Comparison of ENCODE assay signal across 8 cellular contexts in genomic region chr9:120714088-120714845, GRCh38. TPM values are rescaled to one million over a fixed set of nuclear protein-coding genes. Genes with fewer than 3 reads are reported as not detected.
A peak's percentile ranks its signal among the peaks of the same experiment; 100 is the strongest.
DNase-seq lines count a peak whose midpoint lies in the region; ATAC-seq, FAIRE-seq and TF ChIP-seq lines count a peak whose summit lies in the region.

TSS of gene MEGF9 (minus strand) at chr9:120714470. CDS start at chr9:120714358, 112 bp downstream.

- WGBS in adrenal gland, 4 donors: 0 to 1% (median 0%) methylated on average over 21 to 102 of the region's 102 CpGs; no CpG with 5 or more reads in 1 of the 4 donors
- 0% methylated on average over 23 to 102 of the region's 102 CpGs for WGBS in heart left ventricle, 4 donors
- WGBS in transverse colon (ENCODE audit: low coverage in 1 of 2), 2 donors: 0% methylated on average over 52 of the region's 102 CpGs; no CpG with 5 or more reads in 1 of the 2 donors

- TF ChIP-seq EP300 in transverse colon (IDR thresholded peaks at IDR 0.05; ENCODE audit: low read depth): no peak

- in situ Hi-C loops in transverse colon (cut with MboI; ENCODE audit: low pct_ligation_motif_present in 1 of 4, low pct_unique_long_range_greater_than_20kb in 1 of 4, low sequenced_read_pairs in 3 of 4): no loop called here

- FAIRE-seq in GM12892 (lab: Jason Lieb, UNC): peak; percentile 94

- H3K4me1 ChIP-seq in adrenal gland (replicated peaks in 1 of 2): peaks cover 15 to 49% of the 10 kb centered on the region in 2 donors
- peaks cover 0 to 49% (median 24%) of the 10 kb centered on the region in 12 donors for H3K4me1 ChIP-seq in heart left ventricle
- H3K4me1 ChIP-seq in transverse colon: peaks cover 15 to 45% (median 28%) of the 10 kb centered on the region in 4 donors

- intact Hi-C loops in adrenal gland (cut with DNase I): no loop called here
- intact Hi-C loops in heart left ventricle (cut with DNase I): loop anchor here in 5 of 10 donors (10.0 kb wide), 2 partner anchors 89 to 161 kb away; partner anchors contain the start of gene PHF19 (in 1 of the 5)
- intact Hi-C loops in transverse colon (cut with DNase I; ENCODE audit: low total_unique reads): loop anchor here (5.0 kb wide), 1 partner anchor 227 kb away; no protein-coding TSS in a partner anchor

- ATAC-seq in HG02840 (IDR thresholded peaks at IDR 0.05; ENCODE audit: low FRiP score, unreplicated experiment) (peak; percentile 93), heart left ventricle (peak; percentile 99)

- H3K36me3 ChIP-seq in adrenal gland (replicated peaks in 1 of 2) (no peaks in the 10 kb centered on the region), heart left ventricle (no peaks in the 10 kb centered on the region), transverse colon (no peaks in the 10 kb centered on the region)

- TF ChIP-seq CTCF in adrenal gland (IDR thresholded peaks at IDR 0.05): peak in 1 of 6 experiments; percentile 12
- TF ChIP-seq CTCF in heart left ventricle (IDR thresholded peaks at IDR 0.05): peak in 1 of 12 donors; percentile 5
- TF ChIP-seq CTCF in transverse colon (IDR thresholded peaks at IDR 0.05): no peak

- peak; percentile 89 for DNase-seq in GM12892 (ENCODE audit: insufficient read length)
- DNase-seq in NCI-H1436 (lab: John Stamatoyannopoulos, UW): peak; percentile 97
- peak; percentile 97 for DNase-seq in SW480 (ENCODE audit: low spot score)
- peak; percentile 98 to 99 (median 99) for DNase-seq in adrenal gland
- DNase-seq in heart left ventricle: peak; percentile 99
- DNase-seq in pons (ENCODE audit: low spot score): peak; percentile 98
- DNase-seq in transverse colon: peak; percentile 98

- TF ChIP-seq POLR2A in GM12892 (IDR thresholded peaks at IDR 0.05; ENCODE audit: low read depth, low read length) (peak; percentile 77; the same call in 1 of the 2 replicates), adrenal gland (IDR thresholded peaks at IDR 0.05) (peak; percentile 56 to 92), heart left ventricle (IDR thresholded peaks at IDR 0.05) (peak in 1 of 2 donors; percentile 88), transverse colon (IDR thresholded peaks at IDR 0.05) (peak; percentile 69)

- H3K4me3 ChIP-seq in adrenal gland (peak within 1 kb of the TSS; percentile 45 to 76 (median 60)), heart left ventricle (peak within 1 kb of the TSS; percentile 68 to 96 (median 78)), transverse colon (peak within 1 kb of the TSS; percentile 64 to 98 (median 82))

- H3K9me3 ChIP-seq in adrenal gland (replicated peaks in 1 of 3) (no peaks in the 10 kb centered on the region), heart left ventricle (no peaks in the 10 kb centered on the region), transverse colon (no peaks in the 10 kb centered on the region)

- H3K27me3 ChIP-seq in adrenal gland: no peaks in the 10 kb centered on the region
- no peaks in the 10 kb centered on the region for H3K27me3 ChIP-seq in heart left ventricle
- H3K27me3 ChIP-seq in transverse colon: no peaks in the 10 kb centered on the region

- H3K27ac ChIP-seq in adrenal gland (peak within 1 kb of the TSS; percentile 63 to 90 (median 79)), heart left ventricle (peak within 1 kb of the TSS in 11 of 12 donors; percentile 14 to 91 (median 75)), transverse colon (peak within 1 kb of the TSS; percentile 82 to 89 (median 86))

RNA-seq across cellular contexts. Expression of gene MEGF9, which starts in this region (rescaled TPM):
- polyA plus RNA-seq in GM12892 (2012; ENCODE audit: missing spikeins): 3.5 TPM
- 10 to 100 TPM; 13.9 to 28.5 (median 22.4) TPM for total RNA-seq in adrenal gland
- polyA plus RNA-seq in adrenal gland: 10 to 100 TPM in 1 of 3 donors, 1 to 10 TPM in 2; 3.9 to 22.4 (median 4.3) TPM
- 10 to 100 TPM in 6 of 9 donors, 1 to 10 TPM in 3; 5.0 to 46.0 (median 13.3) TPM for total RNA-seq in heart left ventricle
- polyA plus RNA-seq in heart left ventricle: 1 to 10 TPM; 2.2 to 5.2 TPM
- total RNA-seq in transverse colon: 10 to 100 TPM in 3 of 4 donors, 1 to 10 TPM in 1; 6.7 to 17.9 (median 12.7) TPM

Comparison
In these comparisons a context has a peak if more than half of its experiments do, and no peak if none do; other contexts are left out.
1. Peak in every context shown above with its lines: DNase-seq, ATAC-seq, H3K4me3 ChIP-seq and H3K27ac ChIP-seq.